Comparison of ENCODE assay signal across 8 cellular contexts in the genomic region with DNA sequence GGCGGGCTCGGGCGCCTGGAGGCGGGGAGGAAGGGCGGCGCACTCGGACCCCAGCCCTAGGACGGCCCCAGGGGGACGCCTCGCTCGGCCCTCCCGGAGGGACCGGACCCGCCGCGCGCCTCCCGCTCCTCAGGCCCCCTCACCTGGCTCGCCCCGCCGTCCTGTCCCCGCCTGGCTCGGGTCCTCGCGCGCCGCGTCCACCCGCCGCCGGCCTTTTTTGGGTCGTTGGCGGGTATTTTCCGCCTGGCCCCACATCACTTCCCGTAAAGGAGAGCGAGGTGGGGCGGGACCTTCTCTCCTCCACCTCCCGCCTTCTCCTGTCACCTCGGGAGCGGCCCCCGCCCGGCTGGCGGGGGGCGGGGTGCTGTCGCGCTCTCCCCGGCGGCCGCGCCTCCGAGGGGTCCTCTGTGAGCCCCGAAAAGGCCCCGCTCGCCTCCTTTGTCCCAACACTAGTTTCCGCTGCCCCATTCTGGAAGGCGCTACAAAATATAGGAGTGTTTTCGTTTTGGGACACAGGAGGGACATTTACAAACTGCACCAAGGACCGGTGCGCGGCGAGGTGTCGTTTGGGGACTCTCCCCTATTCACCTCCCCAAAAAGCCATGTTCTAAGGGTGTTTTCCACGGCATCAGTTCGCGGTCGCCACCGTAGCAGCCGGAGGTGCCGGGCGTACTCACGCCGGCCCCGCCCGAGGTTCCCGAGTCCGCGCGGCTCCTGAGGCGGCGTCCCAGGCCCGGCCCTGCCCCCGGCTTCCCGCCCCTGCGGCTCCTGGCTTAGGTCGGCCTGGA. TPM values are rescaled to one million over a fixed set of nuclear protein-coding genes. Genes with fewer than 3 reads are reported as not detected.
DNase-seq lines count a peak whose midpoint lies in the region; ATAC-seq lines count a peak whose summit lies in the region.

TSS of gene RAB27A (minus strand) at position 241 of the 788 bp plus-strand sequence. CDS start 54,879 bp downstream, outside the sequence.

- no peaks in the 10 kb centered on the region for H3K9me3 Mint-ChIP-seq in activated CD4-positive, alpha-beta memory T cell treated with anti-CD3 and anti-CD28 coated beads for 36 hours
- no peaks in the 10 kb centered on the region for H3K9me3 Mint-ChIP-seq in memory B cell

- peak; percentile 58 for ATAC-seq in HG02870 (IDR thresholded peaks at IDR 0.05; ENCODE audit: unreplicated experiment)
- ATAC-seq in memory B cell (ENCODE audit: low read depth): peak; percentile 82

- H3K27me3 Mint-ChIP-seq in activated CD4-positive, alpha-beta memory T cell treated with anti-CD3 and anti-CD28 coated beads for 36 hours: no peaks in the 10 kb centered on the region
- H3K27me3 Mint-ChIP-seq in memory B cell: no peaks in the 10 kb centered on the region

- intact Hi-C loops in activated CD4-positive, alpha-beta memory T cell treated with anti-CD3 and anti-CD28 coated beads for 36 hours (cut with micrococcal nuclease): loop anchor here (1.0 to 5.0 kb wide), 8 partner anchors 9 to 1327 kb away; partner anchors contain the start of genes CCPG1, PIERCE2, PIGB and PIGBOS1

- peak within 1 kb of the TSS; percentile 81 to 98 for H3K9ac ChIP-seq in duodenal mucosa (ENCODE audit: low read depth in 1 of 2, low read length in 2 of 2)

- peak within 1 kb of the TSS; percentile 93 for H3K4me3 Mint-ChIP-seq in activated CD4-positive, alpha-beta memory T cell treated with anti-CD3 and anti-CD28 coated beads for 36 hours
- H3K4me3 Mint-ChIP-seq in memory B cell: peak within 1 kb of the TSS; percentile 92

- H3K4me1 Mint-ChIP-seq in activated CD4-positive, alpha-beta memory T cell treated with anti-CD3 and anti-CD28 coated beads for 36 hours (ENCODE audit: low read depth): peaks cover 36% of the 10 kb centered on the region
- peaks cover 13% of the 10 kb centered on the region for H3K4me1 Mint-ChIP-seq in memory B cell

- peak within 1 kb of the TSS; percentile 93 to 94 for H3K4me3 ChIP-seq in duodenal mucosa (ENCODE audit: low read depth in 1 of 2, low read length in 2 of 2)

- POLR2A ChIA-PET in activated CD4-positive, alpha-beta memory T cell treated with anti-CD3 and anti-CD28 coated beads for 36 hours (lab: Charles Lee): interaction anchor here (0.8 kb wide), 1 partner anchor 10 kb away, joined by 3 read pairs; no protein-coding TSS in a partner anchor

- peaks cover 3 to 20% of the 10 kb centered on the region in 2 donors for H3K4me1 ChIP-seq in duodenal mucosa (ENCODE audit: control insufficient read depth in 1 of 2, insufficient read depth in 2 of 2, low read length in 2 of 2)

- DNase-seq in NCI-H748 (lab: John Stamatoyannopoulos, UW; ENCODE audit: unreplicated experiment): peak; percentile 41
- DNase-seq in NCI-H748 treated with DMSO at 0.1 percent for 48 hours (lab: John Stamatoyannopoulos, UW): no peak
- DNase-seq in NCI-H2227 treated with DMSO at 0.1 percent for 48 hours (lab: John Stamatoyannopoulos, UW): peak; percentile 13
- DNase-seq in activated CD4-positive, alpha-beta memory T cell treated with anti-CD3 and anti-CD28 coated beads for 36 hours: peak; percentile 90
- peak; percentile 57 to 59 for DNase-seq in memory B cell (ENCODE audit: low spot score in 2 of 2)
- peak; percentile 63 for DNase-seq in stimulated activated CD8-positive, alpha-beta memory T cell treated with anti-CD3 and anti-CD28 coated beads, Interleukin-15, amount 100 ng/mL, for 1 hour (ENCODE audit: low read depth)

- H3K36me3 ChIP-seq in duodenal mucosa (ENCODE audit: control insufficient read depth in 1 of 2, insufficient read depth in 2 of 2, low read length in 2 of 2): no peaks in the 10 kb centered on the region

- no peaks in the 10 kb centered on the region for H3K27me3 ChIP-seq in duodenal mucosa (ENCODE audit: control insufficient read depth in 1 of 2, insufficient read depth in 2 of 2, low read length in 2 of 2)

- H3K9me3 ChIP-seq in duodenal mucosa (ENCODE audit: control insufficient read depth in 1 of 2, low read length in 2 of 2): no peaks in the 10 kb centered on the region

- CTCF ChIA-PET in activated CD4-positive, alpha-beta memory T cell treated with anti-CD3 and anti-CD28 coated beads for 36 hours (lab: Charles Lee): no interaction called here

- peak within 1 kb of the TSS; percentile 86 for H3K27ac ChIP-seq in duodenal mucosa (ENCODE audit: low read depth, low read length)

- H3K36me3 Mint-ChIP-seq in activated CD4-positive, alpha-beta memory T cell treated with anti-CD3 and anti-CD28 coated beads for 36 hours: peaks cover 35% of the 10 kb centered on the region
- H3K36me3 Mint-ChIP-seq in memory B cell: no peaks in the 10 kb centered on the region

- H3K27ac Mint-ChIP-seq in activated CD4-positive, alpha-beta memory T cell treated with anti-CD3 and anti-CD28 coated beads for 36 hours: peak within 1 kb of the TSS; percentile 97
- H3K27ac Mint-ChIP-seq in memory B cell: peak within 1 kb of the TSS; percentile 90

RNA-seq across cellular contexts. Expression of gene RAB27A, which starts in this region (rescaled TPM):
- 100 to 1,000 TPM; 216 to 217 TPM for total RNA-seq in activated CD4-positive, alpha-beta memory T cell treated with anti-CD3 and anti-CD28 coated beads for 36 hours
